Comparison of ENCODE assay signal across 2 cellular contexts in the genomic region with DNA sequence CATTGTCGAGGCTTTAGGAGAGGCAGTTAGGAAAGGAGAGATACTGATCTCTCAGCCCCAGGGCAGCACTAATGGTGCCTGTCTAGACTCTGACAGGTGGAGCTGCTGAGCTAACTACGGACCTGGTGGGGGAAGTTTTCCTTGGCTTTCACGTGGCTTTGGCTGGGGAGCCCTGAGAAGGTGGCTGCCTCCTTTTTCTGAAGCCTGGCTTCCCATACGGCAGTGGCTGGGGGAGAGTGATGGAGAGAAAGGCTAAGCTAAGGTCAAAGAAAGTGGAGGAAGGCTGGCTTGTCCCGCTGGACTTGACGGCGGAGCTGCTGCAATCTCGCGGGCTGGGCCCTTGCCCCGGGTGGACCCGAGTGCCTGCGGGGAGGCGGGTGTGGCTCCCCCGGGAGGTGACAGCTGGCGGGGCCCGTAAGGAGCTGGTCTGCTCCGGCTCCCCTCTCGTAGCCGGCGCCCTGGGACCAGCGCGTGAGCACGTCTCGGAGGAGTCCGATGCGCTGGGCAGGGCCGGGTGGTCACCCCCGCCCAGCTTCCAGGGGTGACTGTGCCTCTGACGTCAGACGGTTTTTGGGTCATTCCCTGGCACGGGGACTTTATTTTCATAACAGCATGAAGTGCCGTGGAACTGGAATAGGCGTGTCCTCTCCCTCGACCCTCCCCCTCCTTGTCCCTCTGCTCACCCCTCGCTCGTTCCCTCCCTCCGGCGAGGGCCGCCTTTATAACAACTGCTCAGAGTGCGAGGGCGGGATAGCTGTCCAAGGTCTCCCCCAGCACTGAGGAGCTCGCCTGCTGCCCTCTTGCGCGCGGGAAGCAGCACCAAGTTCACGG.
A peak's percentile ranks its signal among the peaks of the same experiment; 100 is the strongest.
TF ChIP-seq lines count a peak whose summit lies in the region.

A gene with protein sequence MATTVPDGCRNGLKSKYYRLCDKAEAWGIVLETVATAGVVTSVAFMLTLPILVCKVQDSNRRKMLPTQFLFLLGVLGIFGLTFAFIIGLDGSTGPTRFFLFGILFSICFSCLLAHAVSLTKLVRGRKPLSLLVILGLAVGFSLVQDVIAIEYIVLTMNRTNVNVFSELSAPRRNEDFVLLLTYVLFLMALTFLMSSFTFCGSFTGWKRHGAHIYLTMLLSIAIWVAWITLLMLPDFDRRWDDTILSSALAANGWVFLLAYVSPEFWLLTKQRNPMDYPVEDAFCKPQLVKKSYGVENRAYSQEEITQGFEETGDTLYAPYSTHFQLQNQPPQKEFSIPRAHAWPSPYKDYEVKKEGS (plus strand): TSS at position 748 of the 831 bp plus-strand sequence. CDS start 16,688 bp downstream, outside the sequence.

TF ChIP-seq in GM23338, 12 proteins besides CTCF, POLR2A, EP300 and RAD21 (continues in another document):
- TF ChIP-seq, protein P1, sequence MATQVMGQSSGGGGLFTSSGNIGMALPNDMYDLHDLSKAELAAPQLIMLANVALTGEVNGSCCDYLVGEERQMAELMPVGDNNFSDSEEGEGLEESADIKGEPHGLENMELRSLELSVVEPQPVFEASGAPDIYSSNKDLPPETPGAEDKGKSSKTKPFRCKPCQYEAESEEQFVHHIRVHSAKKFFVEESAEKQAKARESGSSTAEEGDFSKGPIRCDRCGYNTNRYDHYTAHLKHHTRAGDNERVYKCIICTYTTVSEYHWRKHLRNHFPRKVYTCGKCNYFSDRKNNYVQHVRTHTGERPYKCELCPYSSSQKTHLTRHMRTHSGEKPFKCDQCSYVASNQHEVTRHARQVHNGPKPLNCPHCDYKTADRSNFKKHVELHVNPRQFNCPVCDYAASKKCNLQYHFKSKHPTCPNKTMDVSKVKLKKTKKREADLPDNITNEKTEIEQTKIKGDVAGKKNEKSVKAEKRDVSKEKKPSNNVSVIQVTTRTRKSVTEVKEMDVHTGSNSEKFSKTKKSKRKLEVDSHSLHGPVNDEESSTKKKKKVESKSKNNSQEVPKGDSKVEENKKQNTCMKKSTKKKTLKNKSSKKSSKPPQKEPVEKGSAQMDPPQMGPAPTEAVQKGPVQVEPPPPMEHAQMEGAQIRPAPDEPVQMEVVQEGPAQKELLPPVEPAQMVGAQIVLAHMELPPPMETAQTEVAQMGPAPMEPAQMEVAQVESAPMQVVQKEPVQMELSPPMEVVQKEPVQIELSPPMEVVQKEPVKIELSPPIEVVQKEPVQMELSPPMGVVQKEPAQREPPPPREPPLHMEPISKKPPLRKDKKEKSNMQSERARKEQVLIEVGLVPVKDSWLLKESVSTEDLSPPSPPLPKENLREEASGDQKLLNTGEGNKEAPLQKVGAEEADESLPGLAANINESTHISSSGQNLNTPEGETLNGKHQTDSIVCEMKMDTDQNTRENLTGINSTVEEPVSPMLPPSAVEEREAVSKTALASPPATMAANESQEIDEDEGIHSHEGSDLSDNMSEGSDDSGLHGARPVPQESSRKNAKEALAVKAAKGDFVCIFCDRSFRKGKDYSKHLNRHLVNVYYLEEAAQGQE (IDR thresholded peaks at IDR 0.05; ENCODE audit: unreplicated experiment): peak; percentile 33
- TF ChIP-seq JUNB (IDR thresholded peaks at IDR 0.05; ENCODE audit: unreplicated experiment) (no peak), CREB1 (CRISPR knock-in tag; IDR thresholded peaks at IDR 0.05; ENCODE audit: low read depth) (peak; percentile 47; the same call in 1 of the 2 replicates), POLR2AphosphoS5 (IDR thresholded peaks at IDR 0.05; ENCODE audit: low read depth) (no peak), ZNF331 (CRISPR knock-in tag; IDR thresholded peaks at IDR 0.05; ENCODE audit: low read depth) (no peak), EZH2 (IDR thresholded peaks at IDR 0.05; ENCODE audit: low read depth, unreplicated experiment) (no peak), ZNF114 (CRISPR knock-in tag; IDR thresholded peaks at IDR 0.05) (no peak), STAT1 (IDR thresholded peaks at IDR 0.05; ENCODE audit: unreplicated experiment) (no peak)
- TF ChIP-seq, protein P2, sequence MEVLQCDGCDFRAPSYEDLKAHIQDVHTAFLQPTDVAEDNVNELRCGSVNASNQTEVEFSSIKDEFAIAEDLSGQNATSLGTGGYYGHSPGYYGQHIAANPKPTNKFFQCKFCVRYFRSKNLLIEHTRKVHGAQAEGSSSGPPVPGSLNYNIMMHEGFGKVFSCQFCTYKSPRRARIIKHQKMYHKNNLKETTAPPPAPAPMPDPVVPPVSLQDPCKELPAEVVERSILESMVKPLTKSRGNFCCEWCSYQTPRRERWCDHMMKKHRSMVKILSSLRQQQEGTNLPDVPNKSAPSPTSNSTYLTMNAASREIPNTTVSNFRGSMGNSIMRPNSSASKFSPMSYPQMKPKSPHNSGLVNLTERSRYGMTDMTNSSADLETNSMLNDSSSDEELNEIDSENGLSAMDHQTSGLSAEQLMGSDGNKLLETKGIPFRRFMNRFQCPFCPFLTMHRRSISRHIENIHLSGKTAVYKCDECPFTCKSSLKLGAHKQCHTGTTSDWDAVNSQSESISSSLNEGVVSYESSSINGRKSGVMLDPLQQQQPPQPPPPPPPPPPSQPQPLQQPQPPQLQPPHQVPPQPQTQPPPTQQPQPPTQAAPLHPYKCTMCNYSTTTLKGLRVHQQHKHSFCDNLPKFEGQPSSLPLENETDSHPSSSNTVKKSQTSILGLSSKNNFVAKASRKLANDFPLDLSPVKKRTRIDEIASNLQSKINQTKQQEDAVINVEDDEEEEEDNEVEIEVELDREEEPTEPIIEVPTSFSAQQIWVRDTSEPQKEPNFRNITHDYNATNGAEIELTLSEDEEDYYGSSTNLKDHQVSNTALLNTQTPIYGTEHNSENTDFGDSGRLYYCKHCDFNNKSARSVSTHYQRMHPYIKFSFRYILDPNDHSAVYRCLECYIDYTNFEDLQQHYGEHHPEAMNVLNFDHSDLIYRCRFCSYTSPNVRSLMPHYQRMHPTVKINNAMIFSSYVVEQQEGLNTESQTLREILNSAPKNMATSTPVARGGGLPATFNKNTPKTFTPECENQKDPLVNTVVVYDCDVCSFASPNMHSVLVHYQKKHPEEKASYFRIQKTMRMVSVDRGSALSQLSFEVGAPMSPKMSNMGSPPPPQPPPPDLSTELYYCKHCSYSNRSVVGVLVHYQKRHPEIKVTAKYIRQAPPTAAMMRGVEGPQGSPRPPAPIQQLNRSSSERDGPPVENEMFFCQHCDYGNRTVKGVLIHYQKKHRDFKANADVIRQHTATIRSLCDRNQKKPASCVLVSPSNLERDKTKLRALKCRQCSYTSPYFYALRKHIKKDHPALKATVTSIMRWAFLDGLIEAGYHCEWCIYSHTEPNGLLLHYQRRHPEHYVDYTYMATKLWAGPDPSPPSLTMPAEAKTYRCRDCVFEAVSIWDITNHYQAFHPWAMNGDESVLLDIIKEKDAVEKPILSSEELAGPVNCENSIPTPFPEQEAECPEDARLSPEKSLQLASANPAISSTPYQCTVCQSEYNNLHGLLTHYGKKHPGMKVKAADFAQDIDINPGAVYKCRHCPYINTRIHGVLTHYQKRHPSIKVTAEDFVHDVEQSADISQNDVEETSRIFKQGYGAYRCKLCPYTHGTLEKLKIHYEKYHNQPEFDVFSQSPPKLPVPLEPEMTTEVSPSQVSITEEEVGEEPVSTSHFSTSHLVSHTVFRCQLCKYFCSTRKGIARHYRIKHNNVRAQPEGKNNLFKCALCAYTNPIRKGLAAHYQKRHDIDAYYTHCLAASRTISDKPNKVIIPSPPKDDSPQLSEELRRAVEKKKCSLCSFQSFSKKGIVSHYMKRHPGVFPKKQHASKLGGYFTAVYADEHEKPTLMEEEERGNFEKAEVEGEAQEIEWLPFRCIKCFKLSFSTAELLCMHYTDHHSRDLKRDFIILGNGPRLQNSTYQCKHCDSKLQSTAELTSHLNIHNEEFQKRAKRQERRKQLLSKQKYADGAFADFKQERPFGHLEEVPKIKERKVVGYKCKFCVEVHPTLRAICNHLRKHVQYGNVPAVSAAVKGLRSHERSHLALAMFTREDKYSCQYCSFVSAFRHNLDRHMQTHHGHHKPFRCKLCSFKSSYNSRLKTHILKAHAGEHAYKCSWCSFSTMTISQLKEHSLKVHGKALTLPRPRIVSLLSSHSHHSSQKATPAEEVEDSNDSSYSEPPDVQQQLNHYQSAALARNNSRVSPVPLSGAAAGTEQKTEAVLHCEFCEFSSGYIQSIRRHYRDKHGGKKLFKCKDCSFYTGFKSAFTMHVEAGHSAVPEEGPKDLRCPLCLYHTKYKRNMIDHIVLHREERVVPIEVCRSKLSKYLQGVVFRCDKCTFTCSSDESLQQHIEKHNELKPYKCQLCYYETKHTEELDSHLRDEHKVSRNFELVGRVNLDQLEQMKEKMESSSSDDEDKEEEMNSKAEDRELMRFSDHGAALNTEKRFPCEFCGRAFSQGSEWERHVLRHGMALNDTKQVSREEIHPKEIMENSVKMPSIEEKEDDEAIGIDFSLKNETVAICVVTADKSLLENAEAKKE (CRISPR knock-in tag; IDR thresholded peaks at IDR 0.05): no peak

TF ChIP-seq in neural cell, 6 proteins besides CTCF, POLR2A, EP300 and RAD21 (continued from another document):
- TF ChIP-seq MXI1 (conservative IDR thresholded peaks at IDR 0.05; ENCODE audit: poor library complexity, severe bottlenecking): no peak
TF ChIP-seq in neural cell: peak in this region for 0.
